Comparison of ENCODE assay signal across 8 cellular contexts in genomic region chr13:105139048-105139379, GRCh38.
DNase-seq lines count a peak whose midpoint lies in the region; ATAC-seq and TF ChIP-seq lines count a peak whose summit lies in the region.

No MANE protein-coding gene starts in this region.

- ATAC-seq in GM19438 (IDR thresholded peaks at IDR 0.05; ENCODE audit: low read depth, unreplicated experiment) (peak; percentile 2), HG03439 (IDR thresholded peaks at IDR 0.05; ENCODE audit: unreplicated experiment) (peak; percentile 12), HG02981 (IDR thresholded peaks at IDR 0.05; ENCODE audit: unreplicated experiment) (no peak)

- no peak for TF ChIP-seq CTCF in dorsolateral prefrontal cortex (IDR thresholded peaks at IDR 0.05 in 54 of 56, conservative IDR thresholded peaks at IDR 0.05 in 2 of 56; ENCODE audit: low read depth in 1 of 56, partially characterized antibody in 56 of 56)

- H3K4me3 ChIP-seq in dorsolateral prefrontal cortex, result peak overlapping the region in 41 of 59 donors; percentile 9 to 64 (median 48)

- H3K27ac ChIP-seq in dorsolateral prefrontal cortex, result peak overlapping the region in 47 of 59 donors; percentile 0 to 88 (median 72)

- intact Hi-C loops in dorsolateral prefrontal cortex (cut with DNase I), result no loop called here

- DNase-seq in GM03348 (ENCODE audit: low spot score) (peak; percentile 1), dorsolateral prefrontal cortex (no peak), hypothalamus (lab: John Stamatoyannopoulos, UW) (no peak), glomerular visceral epithelial cell (ENCODE audit: extremely low spot score) (no peak)
- no peak for DNase-seq in effector CD4-positive, alpha-beta T cell

- H3K27me3 ChIP-seq in dorsolateral prefrontal cortex, result no peaks in the 10 kb centered on the region
